Comparison of ENCODE assay signal across 9 cellular contexts in the genomic region with DNA sequence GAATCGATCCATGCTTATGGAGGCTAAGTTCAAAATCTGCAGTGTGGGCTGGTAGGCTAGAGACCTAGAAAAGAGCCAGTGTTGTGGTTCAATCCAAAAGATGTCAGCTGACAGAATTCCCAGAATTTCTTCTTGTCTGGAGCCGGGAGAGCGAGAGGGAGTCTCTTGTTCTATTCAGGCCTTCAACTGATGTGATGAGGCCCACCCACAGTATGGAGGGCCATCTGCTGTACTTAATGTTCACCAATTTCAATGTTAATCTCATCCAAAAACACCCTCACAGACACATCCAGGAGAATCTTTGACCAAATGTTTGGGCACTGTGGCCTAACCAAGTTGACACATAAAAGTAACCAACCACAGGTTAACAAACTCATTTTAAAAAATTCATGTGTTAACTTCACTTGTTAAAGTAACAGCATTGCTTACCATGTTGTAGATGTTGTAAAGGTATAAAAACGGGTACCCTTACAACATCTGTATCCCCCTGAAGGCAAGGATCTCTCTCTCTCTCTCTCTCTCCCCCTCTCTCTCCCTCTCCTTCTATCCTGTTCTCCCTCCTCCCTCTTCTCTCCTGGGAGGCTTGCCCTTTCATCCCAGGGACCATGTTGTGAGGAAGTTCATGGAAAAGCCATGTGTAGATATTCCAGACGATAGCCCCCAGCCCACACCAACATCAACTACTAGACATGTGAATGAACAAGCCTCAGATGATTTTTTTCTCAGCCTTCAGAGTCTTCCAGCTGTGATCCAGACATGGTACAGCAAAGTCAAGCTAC.
DNase-seq lines count a peak whose midpoint lies in the region; ATAC-seq and TF ChIP-seq lines count a peak whose summit lies in the region.
"Had no signal": no experiment of that assay in that cellular context is flagged by ENCODE, and none has a peak within 500 bp of the region (broad histone marks: within the 10 kb centered on the region; RNA-seq: fewer than 3 reads in every experiment).

No MANE protein-coding gene starts in this region.

- POLR2A ChIA-PET in A673 (lab: Charles Lee; ENCODE audit: low non-redundant PET) = no interaction called here

- H3K79me1 ChIP-seq in neuronal stem cell (ENCODE audit: low read depth, low read length) = no peaks in the 10 kb centered on the region

- no peaks in the 10 kb centered on the region for H3K36me3 ChIP-seq in A673 (ENCODE audit: insufficient read depth, low read length, poor library complexity, severe bottlenecking)
- H3K36me3 ChIP-seq in neuronal stem cell (replicated peaks in 1 of 2; ENCODE audit: control insufficient read depth in 2 of 2, insufficient read depth in 2 of 2, low read length in 2 of 2) = no peaks in the 10 kb centered on the region

- peak overlapping the region; percentile 35 to 98 (median 97) for H3K27ac Mint-ChIP-seq in IgD-negative memory B cell

- H3K23ac ChIP-seq in neuronal stem cell (ENCODE audit: low read depth, low read length, poor library complexity) = no peak overlapping the region

- CTCF ChIA-PET in A673 (lab: Charles Lee) = no interaction called here

- H3K27me3 Mint-ChIP-seq in IgD-negative memory B cell = peaks cover 3% of the 10 kb centered on the region

- H4K8ac ChIP-seq in neuronal stem cell (ENCODE audit: low read depth, low read length) = no peak overlapping the region

- no CpG with 5 or more reads among the region's 5 CpGs for WGBS in neuronal stem cell (ENCODE audit: extremely low coverage in 2 of 2, insufficient read length in 2 of 2, insufficient replicate concordance in 1 of 2), 2 donors

- H3K4me3 ChIP-seq in A673 (ENCODE audit: low read depth, low read length, poor library complexity, severe bottlenecking) (no peak overlapping the region), neuronal stem cell (ENCODE audit: low read length in 2 of 2) (no peak overlapping the region)

- H3K9me3 Mint-ChIP-seq in IgD-negative memory B cell = no peaks in the 10 kb centered on the region

- intact Hi-C loops in A673 (cut with micrococcal nuclease; ENCODE audit: unreplicated experiment) = no loop called here

- no peak overlapping the region for H3K4ac ChIP-seq in neuronal stem cell (ENCODE audit: low read length)

- H2AK5ac ChIP-seq in neuronal stem cell (ENCODE audit: low read depth, low read length) = no peak overlapping the region

- peak overlapping the region; percentile 40 for H2AFZ ChIP-seq in neuronal stem cell (ENCODE audit: low read length)

- no peak overlapping the region for H4K91ac ChIP-seq in neuronal stem cell (ENCODE audit: low read depth, low read length, poor library complexity)

- H3K27ac ChIP-seq in A673 (ENCODE audit: low read depth, low read length, poor library complexity, severe bottlenecking) (peak overlapping the region; percentile 97), caudate nucleus (ENCODE audit: low read depth, low read length) (peak overlapping the region; percentile 98), neuronal stem cell (replicated peaks; ENCODE audit: low read length) (peak overlapping the region; percentile 97)

- H3K14ac ChIP-seq in neuronal stem cell (ENCODE audit: low read length) = no peak overlapping the region

- no peak for DNase-seq in A673 (ENCODE audit: low spot score)
- DNase-seq in caudate nucleus (lab: John Stamatoyannopoulos, UW) = no peak
- DNase-seq in neuronal stem cell (ENCODE audit: low spot score) = no peak
- DNase-seq in NCI-H1105 treated with DMSO at 0.1 percent for 48 hours (lab: John Stamatoyannopoulos, UW) = no peak
- no peak for DNase-seq in midbrain (lab: John Stamatoyannopoulos, UW)
- DNase-seq in activated CD4-positive, alpha-beta T cell treated with anti-CD3 and anti-CD28 coated beads for 48 hours = no peak
- DNase-seq: islet precursor cell had no signal

- H2BK15ac ChIP-seq in neuronal stem cell (ENCODE audit: low read length) = no peak overlapping the region

- no peak overlapping the region for H2BK12ac ChIP-seq in neuronal stem cell (ENCODE audit: low read length)

- no peak for ATAC-seq in HG02678 (IDR thresholded peaks at IDR 0.05; ENCODE audit: unreplicated experiment)

- H2BK5ac ChIP-seq in neuronal stem cell (ENCODE audit: low read length) = no peak overlapping the region

- no peak overlapping the region for H3K4me2 ChIP-seq in neuronal stem cell (ENCODE audit: insufficient read depth, low read length, poor library complexity, severe bottlenecking)

- no peaks in the 10 kb centered on the region for H3K9me3 ChIP-seq in A673 (ENCODE audit: low read depth, low read length, poor library complexity, severe bottlenecking)
- no peaks in the 10 kb centered on the region for H3K9me3 ChIP-seq in neuronal stem cell (replicated peaks in 1 of 2; ENCODE audit: control insufficient read depth in 2 of 2, insufficient read depth in 1 of 2, low read depth in 1 of 2, low read length in 2 of 2)

- no TSS peak for BruUV-seq in A673 (replicated peaks; lab: Mats Ljungman, UMichigan)

- peaks cover 2% of the 10 kb centered on the region for H3K36me3 Mint-ChIP-seq in IgD-negative memory B cell

- H3K4me1 ChIP-seq in A673 (ENCODE audit: insufficient read depth, low read length, poor library complexity, severe bottlenecking) (peaks cover 40% of the 10 kb centered on the region), neuronal stem cell (ENCODE audit: control insufficient read depth in 2 of 2, insufficient read depth in 1 of 2, low read depth in 1 of 2, low read length in 2 of 2) (peaks cover 14 to 29% of the 10 kb centered on the region in 2 donors)

- no peak overlapping the region for H3K18ac ChIP-seq in neuronal stem cell (ENCODE audit: low read length)

- no peaks in the 10 kb centered on the region for H3K27me3 ChIP-seq in A673 (replicated peaks; ENCODE audit: insufficient read depth, low read depth, low read length, poor library complexity)
- H3K27me3 ChIP-seq in neuronal stem cell (ENCODE audit: control insufficient read depth in 3 of 3, insufficient read depth in 3 of 3, low read depth in 1 of 3, low read length in 3 of 3) = no peaks in the 10 kb centered on the region

- H3K4me1 Mint-ChIP-seq in IgD-negative memory B cell = peaks cover 38 to 46% (median 39%) of the 10 kb centered on the region in 3 donors

- no peak overlapping the region for H3K9ac ChIP-seq in neuronal stem cell (ENCODE audit: low read depth, low read length, poor library complexity)

- H2BK120ac ChIP-seq in neuronal stem cell (ENCODE audit: low read depth, low read length) = peak overlapping the region; percentile 36

- no peak for TF ChIP-seq CTCF in A673 (conservative IDR thresholded peaks at IDR 0.05; ENCODE audit: low read depth, low read length)

- peak overlapping the region in 2 of 4 donors; percentile 83 to 87 for H3K4me3 Mint-ChIP-seq in IgD-negative memory B cell
